In the genomic region with DNA sequence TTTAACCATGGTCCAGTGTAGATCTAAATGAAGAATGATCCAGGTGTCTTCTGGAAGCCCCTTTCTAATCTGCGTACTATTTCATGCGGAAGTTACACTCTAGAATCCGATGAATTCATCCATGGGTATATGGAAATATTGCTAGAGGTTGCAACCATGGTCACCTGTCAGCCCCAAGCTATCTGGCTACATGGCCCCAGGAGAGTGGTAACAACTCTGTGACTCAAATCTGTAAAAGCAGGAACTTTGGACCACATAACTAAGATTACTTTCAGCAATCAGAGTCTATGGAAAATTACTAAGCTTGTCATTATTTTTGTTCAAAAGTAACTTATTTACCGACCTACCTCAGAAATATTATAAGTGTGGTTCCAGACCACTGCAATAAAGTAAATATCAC, we compare ENCODE assay signal across 29 cellular contexts.
"Had no signal": no experiment of that assay in that cellular context is flagged by ENCODE, and none has a peak within 500 bp of the region (broad histone marks: within the 10 kb centered on the region; RNA-seq: fewer than 3 reads in every experiment).

No MANE protein-coding gene starts in this region.

- H3K9me3 ChIP-seq: colonic mucosa, esophagus squamous epithelium, gastrocnemius medialis, gastroesophageal sphincter, heart left ventricle had no signal

- H3K27ac ChIP-seq: colonic mucosa, coronary artery, dorsolateral prefrontal cortex, epithelial cell of prostate, esophagus muscularis mucosa, esophagus squamous epithelium, foreskin keratinocyte, gastrocnemius medialis, gastroesophageal sphincter, heart left ventricle, heart right ventricle, hepatocyte had no signal

- H3K27me3 Mint-ChIP-seq: dendritic cell treated with granulocyte-macrophage colony-stimulating factor and Interleukin-4, amounts not matched to agents 40 ng/mL and 50 ng/mL, for 4 days; effector memory CD8-positive, alpha-beta T cell had no signal

- ATAC-seq: effector memory CD8-positive, alpha-beta T cell; esophagus mucosa; foreskin keratinocyte; gastrocnemius medialis; gastroesophageal sphincter; heart left ventricle; heart right ventricle had no signal

- H3K4me1 ChIP-seq: colonic mucosa, esophagus muscularis mucosa, esophagus squamous epithelium, foreskin keratinocyte, gastrocnemius medialis, gastroesophageal sphincter, heart left ventricle, heart right ventricle had no signal

- H3K4me3 ChIP-seq: colonic mucosa, coronary artery, dorsolateral prefrontal cortex, esophagus muscularis mucosa, esophagus squamous epithelium, gastrocnemius medialis, gastroesophageal sphincter, heart left ventricle, heart right ventricle, hepatocyte had no signal

- H3K4me3 Mint-ChIP-seq: dendritic cell treated with granulocyte-macrophage colony-stimulating factor and Interleukin-4, amounts not matched to agents 40 ng/mL and 50 ng/mL, for 4 days; effector memory CD8-positive, alpha-beta T cell; endodermal cell had no signal

- DNase-seq: colonic mucosa; cortex of kidney; dermis blood vessel endothelial cell; dorsolateral prefrontal cortex; effector CD4-positive, alpha-beta T cell; effector CD8-positive, alpha-beta T cell; effector memory CD4-positive, alpha-beta T cell; effector memory CD8-positive, alpha-beta T cell; endodermal cell; erythroblast; esophagus squamous epithelium; foreskin fibroblast; foreskin keratinocyte; foreskin melanocyte; gastrocnemius medialis; glutamatergic neuron; head of caudate nucleus; heart left ventricle; heart right ventricle had no signal

- H3K27me3 ChIP-seq: colonic mucosa, esophagus muscularis mucosa, esophagus squamous epithelium, foreskin keratinocyte, gastroesophageal sphincter, hepatocyte had no signal

- H3K36me3 ChIP-seq: colonic mucosa, esophagus muscularis mucosa, esophagus squamous epithelium, gastrocnemius medialis, gastroesophageal sphincter, heart left ventricle, heart right ventricle had no signal

- H3K79me2 ChIP-seq: hepatocyte had no signal

- H3K27ac Mint-ChIP-seq: dendritic cell treated with granulocyte-macrophage colony-stimulating factor and Interleukin-4, amounts not matched to agents 40 ng/mL and 50 ng/mL, for 4 days; effector memory CD8-positive, alpha-beta T cell; endodermal cell had no signal

- FAIRE-seq: endometrium, endothelial cell of umbilical vein, frontal cortex had no signal

- H3K4me2 ChIP-seq: hepatocyte had no signal

- H3K9me3 Mint-ChIP-seq: dendritic cell treated with granulocyte-macrophage colony-stimulating factor and Interleukin-4, amounts not matched to agents 40 ng/mL and 50 ng/mL, for 4 days; effector memory CD8-positive, alpha-beta T cell had no signal

- H2AFZ ChIP-seq: hepatocyte had no signal
